In genomic region chr11:63527667-63528066, GRCh38 we compare ENCODE assay signal across 1 cellular context.
TF ChIP-seq lines count a peak whose summit lies in the region.

No MANE protein-coding gene starts in this region.

TF ChIP-seq in WTC11, 78 proteins besides CTCF, POLR2A, EP300 and RAD21 (continued from another document):
- TF ChIP-seq ZNF281 (CRISPR knock-in tag; IDR thresholded peaks at IDR 0.05) (no peak), GRHL2 (CRISPR knock-in tag; IDR thresholded peaks at IDR 0.05; ENCODE audit: insufficient replicate concordance, severe bottlenecking) (no peak), OVOL2 (CRISPR knock-in tag; IDR thresholded peaks at IDR 0.05; ENCODE audit: borderline replicate concordance) (no peak), JUN (CRISPR knock-in tag; IDR thresholded peaks at IDR 0.05) (no peak), ZNF416 (CRISPR knock-in tag; IDR thresholded peaks at IDR 0.05) (no peak), USF2 (CRISPR knock-in tag; IDR thresholded peaks at IDR 0.05) (no peak), E2F5 (CRISPR knock-in tag; IDR thresholded peaks at IDR 0.05) (no peak), CBFB (CRISPR knock-in tag; IDR thresholded peaks at IDR 0.05; ENCODE audit: low read depth) (no peak)
TF ChIP-seq in WTC11: peak in this region for 0.
